ENCODE assay signal across 23 cellular contexts in the genomic region with DNA sequence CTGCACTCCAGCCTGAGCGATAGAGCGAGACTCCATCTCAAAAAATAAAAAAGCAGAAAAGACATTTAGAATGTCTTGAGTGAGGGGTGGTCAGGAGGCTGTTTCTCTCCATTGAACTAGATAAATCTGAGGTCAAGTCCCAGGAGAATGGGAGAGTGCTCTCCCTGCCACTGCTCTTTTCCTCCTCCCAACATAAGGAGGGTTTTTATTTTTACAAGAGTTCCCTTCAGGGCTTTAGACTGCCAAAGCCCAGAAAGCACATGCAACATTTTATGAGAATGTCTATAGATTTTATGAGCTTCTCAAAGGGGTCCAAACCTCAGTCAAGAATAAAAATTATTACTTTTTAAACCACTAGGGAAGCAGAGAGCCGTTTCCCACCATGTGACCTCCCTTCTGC. TPM values are rescaled to one million over a fixed set of nuclear protein-coding genes. Genes with fewer than 3 reads are reported as not detected.
A peak's percentile ranks its signal among the peaks of the same experiment; 100 is the strongest.
DNase-seq lines count a peak whose midpoint lies in the region; ATAC-seq and TF ChIP-seq lines count a peak whose summit lies in the region.
"Had no signal": no experiment of that assay in that cellular context is flagged by ENCODE, and none has a peak within 500 bp of the region (broad histone marks: within the 10 kb centered on the region; RNA-seq: fewer than 3 reads in every experiment).

No MANE protein-coding gene starts in this region.

- no peak for TF ChIP-seq CTCF in CD8-positive, alpha-beta T cell (IDR thresholded peaks at IDR 0.05)
- TF ChIP-seq CTCF in neural progenitor cell (IDR thresholded peaks at IDR 0.05), result no peak

- no peak overlapping the region for H2BK120ac ChIP-seq in trophoblast cell (ENCODE audit: insufficient read depth, low read length, poor library complexity)

- peaks cover 18% of the 10 kb centered on the region for H3K79me2 ChIP-seq in neural progenitor cell (ENCODE audit: low read depth)
- H3K79me2 ChIP-seq in trophoblast cell (ENCODE audit: control insufficient read depth, insufficient read depth, low read length, poor library complexity), result peaks cover 5% of the 10 kb centered on the region

- H3K18ac ChIP-seq in trophoblast cell (ENCODE audit: low read length), result no peak overlapping the region

- CTCF ChIA-PET in CD8-positive, alpha-beta T cell (lab: Charles Lee), result no interaction called here

- H4K12ac ChIP-seq in trophoblast cell (ENCODE audit: low read depth, low read length), result no peak overlapping the region

- H3K36me3 Mint-ChIP-seq in CD8-positive, alpha-beta T cell, result peaks cover 4% of the 10 kb centered on the region
- H3K36me3 Mint-ChIP-seq in neural progenitor cell, result peaks cover 15% of the 10 kb centered on the region
- H3K36me3 Mint-ChIP-seq: memory B cell had no signal

- no peak overlapping the region for H3K14ac ChIP-seq in trophoblast cell (ENCODE audit: low read length)

- H3K27me3 ChIP-seq in CD8-positive, alpha-beta T cell (ENCODE audit: insufficient read depth, low read length), result no peaks in the 10 kb centered on the region
- H3K27me3 ChIP-seq in NT2/D1 (ENCODE audit: insufficient read depth, insufficient read length) (no peaks in the 10 kb centered on the region), neural progenitor cell (no peaks in the 10 kb centered on the region), trophoblast cell (ENCODE audit: insufficient read depth, low read length) (no peaks in the 10 kb centered on the region)
- H3K27me3 ChIP-seq: spleen, tibial nerve had no signal

- H3K79me1 ChIP-seq in trophoblast cell (ENCODE audit: low read length), result peaks cover 7% of the 10 kb centered on the region

- H3K36me3 ChIP-seq in CD8-positive, alpha-beta T cell (ENCODE audit: insufficient read depth, low read length), result no peaks in the 10 kb centered on the region
- H3K36me3 ChIP-seq in NT2/D1 (ENCODE audit: insufficient read depth, insufficient read length, low read length), result peaks cover 17% of the 10 kb centered on the region
- H3K36me3 ChIP-seq in neural progenitor cell, result no peaks in the 10 kb centered on the region
- H3K36me3 ChIP-seq in trophoblast cell (ENCODE audit: control insufficient read depth in 1 of 2, insufficient read depth in 2 of 2, low read length in 2 of 2), result no peaks in the 10 kb centered on the region
- H3K36me3 ChIP-seq: spleen, tibial nerve had no signal

- no peaks in the 10 kb centered on the region for H4K20me1 ChIP-seq in neural progenitor cell (ENCODE audit: low read depth)

- intact Hi-C loops in CD8-positive, alpha-beta T cell (cut with DNase I, micrococcal nuclease), result loop anchor here (10.0 kb wide), 4 partner anchors 98 to 832 kb away; a partner anchor contains a TSS

- H4K8ac ChIP-seq in trophoblast cell (ENCODE audit: low read depth, low read length), result no peak overlapping the region

- H3K4me3 ChIP-seq in CD8-positive, alpha-beta T cell (ENCODE audit: low read depth, low read length), result no peak overlapping the region
- no peak overlapping the region for H3K4me3 ChIP-seq in NT2/D1 (ENCODE audit: insufficient read length, low read depth)
- no peak overlapping the region for H3K4me3 ChIP-seq in neural progenitor cell
- H3K4me3 ChIP-seq in trophoblast cell (ENCODE audit: low read depth, low read length), result no peak overlapping the region
- H3K4me3 ChIP-seq: spleen, tibial nerve had no signal

- DNase-seq in CD8-positive, alpha-beta T cell, result no peak
- no peak for DNase-seq in NT2/D1 (ENCODE audit: low read depth, low spot score)
- peak; percentile 19 for DNase-seq in germinal center (ENCODE audit: low spot score)
- no peak for DNase-seq in neural progenitor cell (ENCODE audit: low spot score)
- DNase-seq in UCSD-AML1 (lab: John Stamatoyannopoulos, UW; ENCODE audit: unreplicated experiment), result no peak
- DNase-seq in stimulated activated CD4-positive, alpha-beta T cell treated with anti-CD3 and anti-CD28 coated beads, Interleukin-12 subunit alpha, Interleukin-12 subunit beta, amount 100 ng/mL, for 4 hours, result no peak
- no peak for DNase-seq in trophoblast cell
- DNase-seq: activated CD4-positive, alpha-beta T cell treated with anti-CD3 and anti-CD28 coated beads for 48 hours; activated effector memory CD4-positive, alpha-beta T cell treated with anti-CD3 and anti-CD28 coated beads, Interleukin-2, amount 50 U/mL, for 16 hours; Caco-2; GOT3; hypothalamus; NCI-H1048; NCI-H2029 treated with DMSO at 0.1 percent for 48 hours; spleen; stimulated activated CD4-positive, alpha-beta T cell treated with anti-CD3 and anti-CD28 coated beads, Interleukin-4, amount 100 ng/mL, for 4 hours; stimulated activated naive CD8-positive, alpha-beta T cell treated with anti-CD3 and anti-CD28 coated beads, Interleukin-15, amount 100 ng/mL, for 72 hours had no signal

- H3K4ac ChIP-seq in trophoblast cell (ENCODE audit: low read depth, low read length), result no peak overlapping the region

- H2AFZ ChIP-seq in neural progenitor cell (replicated peaks), result no peak overlapping the region
- no peak overlapping the region for H2AFZ ChIP-seq in trophoblast cell (ENCODE audit: insufficient read depth, low read length, poor library complexity)

- H2AK5ac ChIP-seq in trophoblast cell (ENCODE audit: low read length), result no peak overlapping the region

- peaks cover 18% of the 10 kb centered on the region for H3K4me1 ChIP-seq in CD8-positive, alpha-beta T cell (ENCODE audit: insufficient read depth, low read length)
- H3K4me1 ChIP-seq in NT2/D1 (ENCODE audit: insufficient read depth, insufficient read length) (peaks cover 23% of the 10 kb centered on the region), neural progenitor cell (peaks cover 23% of the 10 kb centered on the region), trophoblast cell (ENCODE audit: control insufficient read depth in 1 of 2, insufficient read depth in 2 of 2, low read length in 2 of 2) (peaks cover 0 to 6% of the 10 kb centered on the region in 2 experiments)

- no peaks in the 10 kb centered on the region for H3K9me3 Mint-ChIP-seq in CD8-positive, alpha-beta T cell
- H3K9me3 Mint-ChIP-seq in neural progenitor cell, result peaks cover 2% of the 10 kb centered on the region
- H3K9me3 Mint-ChIP-seq: dendritic cell treated with granulocyte-macrophage colony-stimulating factor and Interleukin-4, amounts not matched to agents 40 ng/mL and 50 ng/mL, for 4 days; memory B cell; stimulated activated naive CD8-positive, alpha-beta T cell treated with anti-CD3 and anti-CD28 coated beads, Interleukin-15, amount 100 ng/mL, for 72 hours had no signal

- no peak overlapping the region for H4K91ac ChIP-seq in trophoblast cell (ENCODE audit: low read depth, low read length)

- no peaks in the 10 kb centered on the region for H3K27me3 Mint-ChIP-seq in CD8-positive, alpha-beta T cell (ENCODE audit: low read depth)
- H3K27me3 Mint-ChIP-seq in neural progenitor cell (ENCODE audit: insufficient read depth, low read depth), result peaks cover 14% of the 10 kb centered on the region
- H3K27me3 Mint-ChIP-seq: memory B cell had no signal

- no CpG with 5 or more reads among the region's 3 CpGs for WGBS in trophoblast cell (ENCODE audit: extremely low coverage, insufficient coverage, insufficient read length)

- peaks cover 37% of the 10 kb centered on the region for H3F3A ChIP-seq in neural progenitor cell (ENCODE audit: low read depth)

- H3K9ac ChIP-seq in NT2/D1 (ENCODE audit: insufficient read length, low read depth), result peak overlapping the region; percentile 56
- no peak overlapping the region for H3K9ac ChIP-seq in neural progenitor cell
- no peak overlapping the region for H3K9ac ChIP-seq in trophoblast cell (ENCODE audit: low read length)

- peaks cover 13% of the 10 kb centered on the region for H3K4me1 Mint-ChIP-seq in CD8-positive, alpha-beta T cell (ENCODE audit: low read depth)
- H3K4me1 Mint-ChIP-seq in neural progenitor cell, result peaks cover 29% of the 10 kb centered on the region

- H2BK12ac ChIP-seq in trophoblast cell (ENCODE audit: low read length), result no peak overlapping the region

- no peak overlapping the region for H2BK5ac ChIP-seq in trophoblast cell (ENCODE audit: low read depth, low read length, poor library complexity)

- no peak overlapping the region for H3K23ac ChIP-seq in trophoblast cell (ENCODE audit: low read length)

- H3K27ac ChIP-seq in CD8-positive, alpha-beta T cell (ENCODE audit: low read depth, low read length), result no peak overlapping the region
- H3K27ac ChIP-seq in neural progenitor cell (no peak overlapping the region), trophoblast cell (ENCODE audit: low read depth, low read length) (no peak overlapping the region)
- H3K27ac ChIP-seq: spleen, tibial nerve had no signal

- H3K4me2 ChIP-seq in neural progenitor cell (peak overlapping the region; percentile 90), trophoblast cell (ENCODE audit: low read length) (no peak overlapping the region)

- peak overlapping the region; percentile 42 for H3K4me3 Mint-ChIP-seq in CD8-positive, alpha-beta T cell
- peak overlapping the region; percentile 77 for H3K4me3 Mint-ChIP-seq in neural progenitor cell
- H3K4me3 Mint-ChIP-seq: dendritic cell treated with granulocyte-macrophage colony-stimulating factor and Interleukin-4, amounts not matched to agents 40 ng/mL and 50 ng/mL, for 4 days; memory B cell; stimulated activated naive CD8-positive, alpha-beta T cell treated with anti-CD3 and anti-CD28 coated beads, Interleukin-15, amount 100 ng/mL, for 72 hours had no signal

- no peak overlapping the region for H3K27ac Mint-ChIP-seq in CD8-positive, alpha-beta T cell
- no peak overlapping the region for H3K27ac Mint-ChIP-seq in neural progenitor cell
- H3K27ac Mint-ChIP-seq: dendritic cell treated with granulocyte-macrophage colony-stimulating factor and Interleukin-4, amounts not matched to agents 40 ng/mL and 50 ng/mL, for 4 days; memory B cell; stimulated activated naive CD8-positive, alpha-beta T cell treated with anti-CD3 and anti-CD28 coated beads, Interleukin-15, amount 100 ng/mL, for 72 hours had no signal

- no peaks in the 10 kb centered on the region for H3K9me3 ChIP-seq in CD8-positive, alpha-beta T cell (ENCODE audit: low read length)
- H3K9me3 ChIP-seq in NT2/D1 (ENCODE audit: insufficient read depth, low read length) (no peaks in the 10 kb centered on the region), neural progenitor cell (ENCODE audit: low read depth) (no peaks in the 10 kb centered on the region), trophoblast cell (ENCODE audit: insufficient read depth, low read depth, low read length) (peaks cover 2% of the 10 kb centered on the region)
- H3K9me3 ChIP-seq: Caco-2, spleen, tibial nerve had no signal

- POLR2A ChIA-PET in CD8-positive, alpha-beta T cell (lab: Charles Lee), result no interaction called here

- ATAC-seq in CD8-positive, alpha-beta T cell, result no peak
- ATAC-seq in HG03457 (IDR thresholded peaks at IDR 0.05; ENCODE audit: unreplicated experiment), result no peak
- ATAC-seq: stimulated activated naive CD8-positive, alpha-beta T cell treated with anti-CD3 and anti-CD28 coated beads, Interleukin-15, amount 100 ng/mL, for 72 hours had no signal

RNA-seq across cellular contexts. Expression of a gene that starts 1.6 kb away (rescaled TPM):
- under 1 TPM in 1 of 2 experiments, not detected in 1; 0.30 TPM for total RNA-seq in CD8-positive, alpha-beta T cell
- total RNA-seq in neural progenitor cell (ENCODE audit: low replicate concordance), result 35.0 and 46.0 TPM in 2 replicates
- polyA plus RNA-seq in trophoblast cell (2013), result 2.4 and 2.6 TPM in 2 replicates
- total RNA-seq: LHCN-M2, NCI-H460 had no signal

RNA-seq across cellular contexts. Expression of a gene that starts 4.4 kb away (rescaled TPM):
- total RNA-seq in CD8-positive, alpha-beta T cell, result 10 to 100 TPM; 12.6 to 15.1 TPM
- 94.7 and 185 TPM in 2 replicates for total RNA-seq in neural progenitor cell (ENCODE audit: low replicate concordance)
- 336 and 339 TPM in 2 replicates for polyA plus RNA-seq in trophoblast cell (2013)

RNA-seq across cellular contexts. Expression of a gene that starts 20.0 kb away (rescaled TPM):
- 10 to 100 TPM; 24.3 to 25.6 TPM for total RNA-seq in CD8-positive, alpha-beta T cell
- 0.96 TPM in 1 of 2 replicates, not detected in the other for total RNA-seq in neural progenitor cell (ENCODE audit: low replicate concordance)
- polyA plus RNA-seq in trophoblast cell (2013), result 0.89 and 1.00 TPM in 2 replicates

RNA-seq across cellular contexts. Expression of a gene that starts 28.4 kb away (rescaled TPM):
- 1,000 to 10,000 TPM; 1,796 to 1,873 TPM for total RNA-seq in CD8-positive, alpha-beta T cell
- total RNA-seq in neural progenitor cell (ENCODE audit: low replicate concordance), result 1,535 and 1,934 TPM in 2 replicates
- 4,147 and 4,166 TPM in 2 replicates for polyA plus RNA-seq in trophoblast cell (2013)

RNA-seq across cellular contexts. Expression of a gene that starts 46.2 kb away (rescaled TPM):
- total RNA-seq in CD8-positive, alpha-beta T cell, result 10 to 100 TPM; 19.2 to 19.4 TPM
- total RNA-seq in neural progenitor cell (ENCODE audit: low replicate concordance), result 11.4 and 12.6 TPM in 2 replicates
- 6.2 and 6.4 TPM in 2 replicates for polyA plus RNA-seq in trophoblast cell (2013)

Comparison
In these comparisons a context has a peak if more than half of its experiments do, and no peak if none do; other contexts are left out.
1. RNA of a gene that starts 1.6 kb away (total RNA-seq): 35.0 to 46.0 TPM in neural progenitor cell; 0.30 TPM in CD8-positive, alpha-beta T cell; every median in the first group is over 10 times any median in the second.
2. RNA of a gene that starts 20.0 kb away (total RNA-seq): 24.3 to 25.6 TPM in CD8-positive, alpha-beta T cell; 0.96 TPM in neural progenitor cell; every median in the first group is over 10 times any median in the second.